17 cellular contexts compared by ENCODE assay signal in genomic region chr11:114608605-114609004, GRCh38. TPM values are rescaled to one million over a fixed set of nuclear protein-coding genes. Genes with fewer than 3 reads are reported as not detected.
"Had no signal": no experiment of that assay in that cellular context is flagged by ENCODE, and none has a peak within 500 bp of the region (broad histone marks: within the 10 kb centered on the region; RNA-seq: fewer than 3 reads in every experiment).

No MANE protein-coding gene starts in this region.

RNA-seq across cellular contexts. Expression of gene NXPE4, which starts 13.0 kb away (rescaled TPM):
- total RNA-seq: dermis microvascular lymphatic vessel endothelial cell, endodermal cell, esophagus mucosa, glomerular endothelial cell, heart right ventricle, kidney epithelial cell, left cardiac atrium, left lung, left ventricle myocardium superior, lower leg skin, lower lobe of right lung, lung microvascular endothelial cell, mesenteric fat pad, mesothelial cell of epicardium, myocyte had no signal
- polyA plus RNA-seq: heart right ventricle, keratinocyte had no signal

RNA-seq across cellular contexts. Expression of gene NXPE1, which starts 48.9 kb away (rescaled TPM):
- total RNA-seq: dermis microvascular lymphatic vessel endothelial cell, endodermal cell, esophagus mucosa, esophagus squamous epithelium, glomerular endothelial cell, heart right ventricle, kidney epithelial cell, left cardiac atrium, left lung, left ventricle myocardium superior, lower leg skin, lower lobe of right lung, lung microvascular endothelial cell, mesenteric fat pad, mesothelial cell of epicardium, myocyte had no signal
- polyA plus RNA-seq: keratinocyte had no signal
